Comparison of ENCODE assay signal across 8 cellular contexts in the genomic region with DNA sequence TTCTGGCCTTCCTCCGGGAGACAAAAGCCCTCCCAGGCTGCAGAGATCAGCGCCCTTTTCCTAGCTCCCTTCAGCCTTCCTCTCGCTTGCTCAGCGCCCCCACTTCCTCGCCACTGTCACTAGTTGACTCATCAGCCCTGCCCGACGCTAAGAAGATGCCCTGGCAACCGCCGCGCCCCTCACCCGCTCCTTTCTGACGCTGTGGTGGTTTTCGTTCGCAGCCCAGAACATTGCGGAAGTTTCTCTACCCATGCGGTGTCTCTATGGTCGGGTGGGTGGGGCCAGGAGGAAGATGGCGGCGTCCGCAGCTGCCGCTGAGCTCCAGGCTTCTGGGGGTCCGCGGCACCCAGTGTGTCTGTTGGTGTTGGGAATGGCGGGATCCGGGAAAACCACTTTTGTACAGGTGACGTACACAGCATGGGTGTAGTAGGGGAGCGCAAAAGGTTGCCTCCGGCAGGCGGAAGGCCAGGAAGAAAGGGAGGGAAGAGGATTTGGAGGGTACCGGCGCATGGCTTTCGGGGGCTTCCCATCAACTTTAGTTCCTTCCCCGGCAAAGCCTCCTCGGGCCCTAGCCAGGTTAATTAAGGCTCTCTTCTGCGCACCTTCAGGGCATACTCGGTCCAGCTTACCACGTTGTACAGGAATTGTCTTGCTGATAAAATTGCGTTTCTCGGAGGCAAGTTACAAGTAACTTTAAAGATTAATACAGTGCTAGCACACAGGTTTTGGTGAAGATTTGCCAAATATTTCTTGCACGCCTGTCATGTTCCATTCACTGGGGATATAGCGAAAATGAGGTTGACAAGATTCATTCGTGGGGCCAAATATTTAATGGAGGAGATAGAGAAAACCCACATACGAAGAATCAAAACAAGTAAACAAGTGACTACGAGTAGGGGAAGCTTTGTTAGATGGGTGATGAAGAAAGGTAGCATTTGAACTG. TPM values are rescaled to one million over a fixed set of nuclear protein-coding genes. Genes with fewer than 3 reads are reported as not detected.
DNase-seq lines count a peak whose midpoint lies in the region; ATAC-seq and TF ChIP-seq lines count a peak whose summit lies in the region.

CCDC121 (minus strand) TSS at position 246 of the 943 bp plus-strand sequence. CDS start 1,213 bp downstream, outside the sequence.
GPN1 (plus strand) TSS at position 284 of the 943 bp plus-strand sequence; CDS start at position 293, 9 bp downstream.

- H3K4me1 ChIP-seq in heart right ventricle (peaks cover 4 to 43% (median 30%) of the 10 kb centered on the region in 9 donors), upper lobe of left lung (peaks cover 24 to 30% (median 28%) of the 10 kb centered on the region in 4 donors)

- intact Hi-C loops in heart right ventricle (cut with DNase I): loop anchor here in 2 of 10 donors (10.0 kb wide), 2 partner anchors 134 to 224 kb away; partner anchors contain the start of genes FNDC4 (in 2 of the 2), GCKR (in 2 of the 2) and PPM1G (in 1 of the 2)
- intact Hi-C loops in posterior cingulate gyrus (cut with DNase I): loop anchor here (5.0 kb wide), 1 partner anchor 33 kb away; the partner anchor contains the start of genes SLC4A1AP and SUPT7L

- peak in 1 of 4 donors; percentile 33 for TF ChIP-seq EP300 in upper lobe of left lung (IDR thresholded peaks at IDR 0.05)

- WGBS in heart right ventricle, 2 donors: 1% methylated on average over 44 of the region's 44 CpGs
- 1% methylated on average over 38 to 44 of the region's 44 CpGs for WGBS in upper lobe of left lung, 2 donors

- no peaks in the 10 kb centered on the region for H3K27me3 ChIP-seq in heart right ventricle
- no peaks in the 10 kb centered on the region for H3K27me3 ChIP-seq in upper lobe of left lung

- H3K4me3 ChIP-seq in GM12865 (ENCODE audit: low read depth, low read length) (peak within 1 kb of the TSS; percentile 75), heart right ventricle (peak within 1 kb of the TSS; percentile 47 to 90 (median 76)), upper lobe of left lung (peak within 1 kb of the TSS; percentile 46 to 78 (median 66))

- peak within 1 kb of the TSS in 9 of 10 donors; percentile 49 to 91 (median 79) for H3K27ac ChIP-seq in heart right ventricle
- H3K27ac ChIP-seq in upper lobe of left lung: peak within 1 kb of the TSS; percentile 30 to 85 (median 80)

- TF ChIP-seq POLR2A in upper lobe of left lung (IDR thresholded peaks at IDR 0.05): peak in 3 of 4 donors; percentile 33 to 70 (median 51)

- H3K36me3 ChIP-seq in heart right ventricle (peaks cover 0 to 47% (median 18%) of the 10 kb centered on the region in 9 donors), upper lobe of left lung (peaks cover 5 to 36% (median 20%) of the 10 kb centered on the region in 4 donors)

- TF ChIP-seq CTCF in GM12865 (IDR thresholded peaks at IDR 0.05; ENCODE audit: insufficient read depth, low read depth, low read length, missing control alignments) (no peak), heart right ventricle (IDR thresholded peaks at IDR 0.05) (no peak), upper lobe of left lung (IDR thresholded peaks at IDR 0.05) (no peak)

- ATAC-seq in HG02623 (IDR thresholded peaks at IDR 0.05; ENCODE audit: unreplicated experiment) (peak; percentile 98), heart right ventricle (peak; percentile 96 to 99 (median 98)), upper lobe of left lung (ENCODE audit: low FRiP score in 2 of 2) (peak; percentile 97 to 99)

- H3K9me3 ChIP-seq in heart right ventricle: no peaks in the 10 kb centered on the region
- H3K9me3 ChIP-seq in upper lobe of left lung: no peaks in the 10 kb centered on the region

- DNase-seq in GM12865 (ENCODE audit: low read depth) (peak; percentile 93), NCI-H1092 treated with DMSO at 0.1 percent for 48 hours (lab: John Stamatoyannopoulos, UW) (peak; percentile 76), SKM-1 (lab: John Stamatoyannopoulos, UW; ENCODE audit: unreplicated experiment) (peak; percentile 79), heart right ventricle (peak; percentile 80 to 85), posterior cingulate gyrus (peak; percentile 84 to 98 (median 91)), upper lobe of left lung (peak; percentile 92 to 94)
- DNase-seq in activated naive CD8-positive, alpha-beta T cell treated with anti-CD3 and anti-CD28 coated beads, Interleukin-2, amount 50 U/mL, for 16 hours (ENCODE audit: low read depth, low spot score): peak; percentile 88

RNA-seq across cellular contexts. Expression of gene CCDC121, which starts in this region (rescaled TPM):
- total RNA-seq in heart right ventricle: 1 to 10 TPM; 4.1 to 7.6 (median 6.0) TPM
- 1 to 10 TPM; 2.1 TPM for polyA plus RNA-seq in heart right ventricle
- 1 to 10 TPM; 1.3 to 7.3 (median 3.6) TPM for total RNA-seq in upper lobe of left lung

RNA-seq across cellular contexts. Expression of gene GPN1, which starts in this region (rescaled TPM):
- total RNA-seq in heart right ventricle: 10 to 100 TPM; 17.1 to 23.8 (median 19.7) TPM
- 10 to 100 TPM in 1 of 2 donors, 1 to 10 TPM in 1; 6.5 to 25.6 TPM for polyA plus RNA-seq in heart right ventricle
- total RNA-seq in upper lobe of left lung: 10 to 100 TPM in 5 of 6 donors, 1 to 10 TPM in 1; 9.3 to 31.2 (median 21.6) TPM

Comparison
In these comparisons a context has a peak if more than half of its experiments do, and no peak if none do; other contexts are left out.
1. Peak in every context shown above with its lines: DNase-seq, ATAC-seq, H3K4me3 ChIP-seq and H3K27ac ChIP-seq.